Comparison of ENCODE assay signal across 19 cellular contexts in genomic region chr22:18085188-18085587, GRCh38. TPM values are rescaled to one million over a fixed set of nuclear protein-coding genes. Genes with fewer than 3 reads are reported as not detected.
DNase-seq lines count a peak whose midpoint lies in the region; ATAC-seq and TF ChIP-seq lines count a peak whose summit lies in the region.
"Had no signal": no experiment of that assay in that cellular context is flagged by ENCODE, and none has a peak within 500 bp of the region (broad histone marks: within the 10 kb centered on the region; RNA-seq: fewer than 3 reads in every experiment).

No MANE protein-coding gene starts in this region.

- no peak for TF ChIP-seq POLR2A in uterus (IDR thresholded peaks at IDR 0.05)

- peaks cover 13% of the 10 kb centered on the region for H3K79me2 ChIP-seq in ACC112 (ENCODE audit: control insufficient read depth, insufficient read depth, low read length, unreplicated experiment)

- H3K27ac ChIP-seq in ACC112 (ENCODE audit: low read depth, low read length) (peak overlapping the region; percentile 47; the same call in 1 of the 2 replicates), uterus (no peak overlapping the region)
- H3K27ac ChIP-seq: adrenal gland, breast epithelium, HL-60, SK-N-MC, suprapubic skin had no signal

- TF ChIP-seq CTCF in uterus (IDR thresholded peaks at IDR 0.05), result no peak

- H2AFZ ChIP-seq in ACC112 (ENCODE audit: low read length, unreplicated experiment), result no peak overlapping the region

- intact Hi-C loops in uterus (cut with DNase I; ENCODE audit: low total_unique reads), result no loop called here

- H3K4me1 ChIP-seq in ACC112 (ENCODE audit: control insufficient read depth, insufficient read depth, low read length, unreplicated experiment) (no peaks in the 10 kb centered on the region), uterus (no peaks in the 10 kb centered on the region)
- H3K4me1 ChIP-seq: breast epithelium had no signal

- peak; percentile 69 for ATAC-seq in esophagus mucosa
- ATAC-seq: activated CD4-positive, CD25-positive, alpha-beta regulatory T cell treated with anti-CD3 and anti-CD28 coated beads, Interleukin-2, amount 50 U/mL, for 24 hours had no signal

- H3K27me3 ChIP-seq in ACC112 (ENCODE audit: insufficient read depth, low read length) (no peaks in the 10 kb centered on the region), uterus (no peaks in the 10 kb centered on the region)
- H3K27me3 ChIP-seq: adrenal gland, breast epithelium, suprapubic skin had no signal

- no peaks in the 10 kb centered on the region for H3K9me3 ChIP-seq in uterus
- H3K9me3 ChIP-seq: adrenal gland, breast epithelium, suprapubic skin had no signal

- H3K36me3 ChIP-seq in ACC112 (ENCODE audit: insufficient read depth, low read length) (0 out of 2 replicates have a peak, but pooled peaks cover 6% of the 10 kb centered on the region), uterus (no peaks in the 10 kb centered on the region)
- H3K36me3 ChIP-seq: breast epithelium had no signal

- peak; percentile 70 for DNase-seq in LoVo (ENCODE audit: low spot score)
- peak; percentile 64 for DNase-seq in mesenteric fat pad (ENCODE audit: low spot score)
- no peak for DNase-seq in uterus
- no peak for DNase-seq in stimulated activated CD4-positive, alpha-beta T cell treated with anti-CD3 and anti-CD28 coated beads, Interleukin-15, amount 100 ng/mL, for 24 hours
- DNase-seq in activated naive CD4-positive, alpha-beta T cell treated with anti-CD3 and anti-CD28 coated beads, Interleukin-2, amount 50 U/mL, for 16 hours, result no peak
- no peak for DNase-seq in T-helper 9 cell
- DNase-seq: adrenal gland; CD4-positive, alpha-beta T cell; head of caudate nucleus; NCI-H1694; stimulated activated CD4-positive, alpha-beta T cell treated with anti-CD3 and anti-CD28 coated beads, Interleukin-12 subunit alpha, Interleukin-12 subunit beta, amount 100 ng/mL, for 4 hours had no signal

- no peak overlapping the region for H3K4me3 ChIP-seq in ACC112 (ENCODE audit: low read depth, low read length)
- H3K4me3 ChIP-seq in uterus, result no peak overlapping the region
- H3K4me3 ChIP-seq: adrenal gland, breast epithelium, SK-N-MC, suprapubic skin had no signal

RNA-seq across cellular contexts. Expression of gene PEX26, which starts 7.4 kb away (rescaled TPM):
- 28.8 TPM for total RNA-seq in esophagus mucosa
- total RNA-seq in mesenteric fat pad, result 35.9 TPM
- 10 to 100 TPM; 28.2 to 36.1 (median 31.2) TPM for total RNA-seq in uterus

RNA-seq across cellular contexts. Expression of gene TUBA8, which starts 25.4 kb away (rescaled TPM):
- total RNA-seq in esophagus mucosa (0.68 TPM), mesenteric fat pad (5.1 TPM), uterus (10 to 100 TPM in 1 of 4 donors, 1 to 10 TPM in 1, under 1 TPM in 1, not detected in 1; 0.90 to 14.6 (median 2.2) TPM)
- total RNA-seq: epithelial cell of proximal tubule had no signal

Comparison
In these comparisons a context has a peak if more than half of its experiments do, and no peak if none do; other contexts are left out.
1. DNase-seq: peak in LoVo (single experiment) and mesenteric fat pad (single experiment); none in uterus (0 of 2), stimulated activated CD4-positive, alpha-beta T cell treated with anti-CD3 and anti-CD28 coated beads, Interleukin-15, amount 100 ng/mL, for 24 hours (single experiment), activated naive CD4-positive, alpha-beta T cell treated with anti-CD3 and anti-CD28 coated beads, Interleukin-2, amount 50 U/mL, for 16 hours (single experiment) and T-helper 9 cell (single experiment).